In genomic region chr15:45351229-45351628, GRCh38 we compare ENCODE assay signal across 1 cellular context.
TF ChIP-seq lines count a peak whose summit lies in the region.

No MANE protein-coding gene starts in this region.

TF ChIP-seq in HepG2, 621 proteins besides CTCF, POLR2A, EP300 and RAD21 (continued from another document):
- TF ChIP-seq ZNF749 (CRISPR knock-in tag; IDR thresholded peaks at IDR 0.05; ENCODE audit: borderline replicate concordance), result no peak
- no peak for TF ChIP-seq XBP1 (CRISPR knock-in tag; IDR thresholded peaks at IDR 0.05)
- TF ChIP-seq ZNF737 (CRISPR knock-in tag; IDR thresholded peaks at IDR 0.05; ENCODE audit: borderline replicate concordance), result no peak
- no peak for TF ChIP-seq MXD4 (CRISPR knock-in tag; IDR thresholded peaks at IDR 0.05)
- TF ChIP-seq BCL6 (CRISPR knock-in tag; IDR thresholded peaks at IDR 0.05), result peak; percentile 23; the same call in 1 of the 2 replicates
- no peak for TF ChIP-seq ZNF512B (CRISPR knock-in tag; IDR thresholded peaks at IDR 0.05; ENCODE audit: borderline replicate concordance)
- TF ChIP-seq MAFK (conservative IDR thresholded peaks at IDR 0.05 in 1 of 2, IDR thresholded peaks at IDR 0.05 in 1 of 2; ENCODE audit: low read length in 2 of 2), result no peak
- no peak for TF ChIP-seq MED1 (CRISPR knock-in tag; IDR thresholded peaks at IDR 0.05)
- no peak for TF ChIP-seq RBM39 (IDR thresholded peaks at IDR 0.05; ENCODE audit: low read depth, low read length, poor library complexity, severe bottlenecking)
- TF ChIP-seq ZEB1 (IDR thresholded peaks at IDR 0.05; ENCODE audit: insufficient replicate concordance, low read depth), result no peak
- TF ChIP-seq PBX2 (CRISPR knock-in tag; IDR thresholded peaks at IDR 0.05), result no peak
- no peak for TF ChIP-seq ZNF780A (CRISPR knock-in tag; IDR thresholded peaks at IDR 0.05)
- TF ChIP-seq ZMAT5 (CRISPR knock-in tag; IDR thresholded peaks at IDR 0.05; ENCODE audit: borderline replicate concordance, low read depth), result no peak
- TF ChIP-seq CEBPG (CRISPR knock-in tag; IDR thresholded peaks at IDR 0.05), result peak; percentile 32
TF ChIP-seq in HepG2: peak in this region for 4.
